Comparison of ENCODE assay signal across 1 cellular context in the genomic region with DNA sequence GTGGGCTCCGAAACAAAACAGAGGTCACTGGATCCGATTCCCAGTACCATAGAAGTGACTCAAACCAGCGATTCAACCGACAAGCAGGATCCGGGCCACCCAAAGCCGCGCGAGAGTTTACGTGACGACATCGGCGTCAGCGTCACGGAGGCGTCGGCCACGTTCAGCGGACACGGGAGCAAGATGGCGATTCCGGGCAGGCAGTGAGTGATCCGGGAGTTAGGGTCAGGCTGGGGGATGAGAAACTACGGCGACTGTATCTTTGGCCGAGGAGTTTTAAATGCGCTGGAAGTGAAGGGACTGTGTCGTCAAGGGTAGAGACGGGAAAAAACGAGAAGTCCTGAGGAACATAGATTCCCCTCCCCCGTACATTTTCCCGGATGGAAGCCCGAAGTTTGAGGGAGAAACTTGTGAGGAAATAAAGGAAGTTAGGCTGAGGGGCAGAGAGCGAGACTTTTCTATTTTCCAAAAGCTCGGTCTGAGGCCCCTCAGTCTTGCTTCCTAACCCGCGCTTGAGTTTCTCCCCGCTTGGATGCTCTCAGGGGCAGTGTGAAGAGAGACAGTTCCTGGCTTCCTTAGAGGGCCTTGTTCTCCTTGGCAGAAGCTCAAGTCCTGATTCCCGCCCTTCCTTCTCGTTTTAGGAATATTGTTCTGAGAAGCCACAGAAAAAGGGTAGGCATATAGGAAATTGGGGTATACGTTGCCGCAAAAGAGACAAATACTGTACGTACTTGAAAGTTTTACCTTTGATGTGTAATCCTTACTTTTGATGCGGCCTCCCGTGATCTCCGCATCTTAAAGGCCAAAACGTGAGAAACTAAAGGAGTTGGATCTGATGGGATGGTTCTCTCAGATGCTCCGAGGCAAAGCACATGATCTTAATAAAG.
TF ChIP-seq lines count a peak whose summit lies in the region.

A gene with protein sequence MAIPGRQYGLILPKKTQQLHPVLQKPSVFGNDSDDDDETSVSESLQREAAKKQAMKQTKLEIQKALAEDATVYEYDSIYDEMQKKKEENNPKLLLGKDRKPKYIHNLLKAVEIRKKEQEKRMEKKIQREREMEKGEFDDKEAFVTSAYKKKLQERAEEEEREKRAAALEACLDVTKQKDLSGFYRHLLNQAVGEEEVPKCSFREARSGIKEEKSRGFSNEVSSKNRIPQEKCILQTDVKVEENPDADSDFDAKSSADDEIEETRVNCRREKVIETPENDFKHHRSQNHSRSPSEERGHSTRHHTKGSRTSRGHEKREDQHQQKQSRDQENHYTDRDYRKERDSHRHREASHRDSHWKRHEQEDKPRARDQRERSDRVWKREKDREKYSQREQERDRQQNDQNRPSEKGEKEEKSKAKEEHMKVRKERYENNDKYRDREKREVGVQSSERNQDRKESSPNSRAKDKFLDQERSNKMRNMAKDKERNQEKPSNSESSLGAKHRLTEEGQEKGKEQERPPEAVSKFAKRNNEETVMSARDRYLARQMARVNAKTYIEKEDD (plus strand): TSS at position 156 of the 887 bp plus-strand sequence. CDS start 28 bp downstream, at position 184.

TF ChIP-seq in WTC11, 78 proteins besides CTCF, POLR2A, EP300 and RAD21 (continued from another document):
- TF ChIP-seq, protein P1, sequence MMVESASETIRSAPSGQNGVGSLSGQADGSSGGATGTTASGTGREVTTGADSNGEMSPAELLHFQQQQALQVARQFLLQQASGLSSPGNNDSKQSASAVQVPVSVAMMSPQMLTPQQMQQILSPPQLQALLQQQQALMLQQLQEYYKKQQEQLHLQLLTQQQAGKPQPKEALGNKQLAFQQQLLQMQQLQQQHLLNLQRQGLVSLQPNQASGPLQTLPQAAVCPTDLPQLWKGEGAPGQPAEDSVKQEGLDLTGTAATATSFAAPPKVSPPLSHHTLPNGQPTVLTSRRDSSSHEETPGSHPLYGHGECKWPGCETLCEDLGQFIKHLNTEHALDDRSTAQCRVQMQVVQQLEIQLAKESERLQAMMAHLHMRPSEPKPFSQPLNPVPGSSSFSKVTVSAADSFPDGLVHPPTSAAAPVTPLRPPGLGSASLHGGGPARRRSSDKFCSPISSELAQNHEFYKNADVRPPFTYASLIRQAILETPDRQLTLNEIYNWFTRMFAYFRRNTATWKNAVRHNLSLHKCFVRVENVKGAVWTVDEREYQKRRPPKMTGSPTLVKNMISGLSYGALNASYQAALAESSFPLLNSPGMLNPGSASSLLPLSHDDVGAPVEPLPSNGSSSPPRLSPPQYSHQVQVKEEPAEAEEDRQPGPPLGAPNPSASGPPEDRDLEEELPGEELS (CRISPR knock-in tag; IDR thresholded peaks at IDR 0.05), result peak; percentile 73; the same call in 1 of the 2 replicates
- TF ChIP-seq ERG (CRISPR knock-in tag; IDR thresholded peaks at IDR 0.05) (no peak), TEAD4 (CRISPR knock-in tag; IDR thresholded peaks at IDR 0.05) (no peak), NFE2L1 (CRISPR knock-in tag; IDR thresholded peaks at IDR 0.05) (no peak), GRHL2 (CRISPR knock-in tag; IDR thresholded peaks at IDR 0.05; ENCODE audit: insufficient replicate concordance, severe bottlenecking) (no peak), NR3C1 (CRISPR knock-in tag; conservative IDR thresholded peaks at IDR 0.05; ENCODE audit: low read depth) (no peak), JUN (CRISPR knock-in tag; IDR thresholded peaks at IDR 0.05) (no peak), SMAD4 (CRISPR knock-in tag; IDR thresholded peaks at IDR 0.05) (no peak), ZNF671 (CRISPR knock-in tag; IDR thresholded peaks at IDR 0.05) (no peak), ZBTB21 (CRISPR knock-in tag; IDR thresholded peaks at IDR 0.05; ENCODE audit: borderline replicate concordance) (no peak; the same call in 1 of the 2 replicates), ZNF232 (CRISPR knock-in tag; IDR thresholded peaks at IDR 0.05) (no peak), ELF4 (CRISPR knock-in tag; IDR thresholded peaks at IDR 0.05; ENCODE audit: low read depth) (no peak), FOXP1 (CRISPR knock-in tag; IDR thresholded peaks at IDR 0.05; ENCODE audit: borderline replicate concordance) (no peak), ZNF138 (CRISPR knock-in tag; conservative IDR thresholded peaks at IDR 0.05) (no peak), ZNF532 (CRISPR knock-in tag; IDR thresholded peaks at IDR 0.05; ENCODE audit: borderline replicate concordance) (no peak), E2F5 (CRISPR knock-in tag; IDR thresholded peaks at IDR 0.05) (0 out of 2 replicates have a peak, but pooled peaks have one; percentile 31)
- TF ChIP-seq, protein P2, sequence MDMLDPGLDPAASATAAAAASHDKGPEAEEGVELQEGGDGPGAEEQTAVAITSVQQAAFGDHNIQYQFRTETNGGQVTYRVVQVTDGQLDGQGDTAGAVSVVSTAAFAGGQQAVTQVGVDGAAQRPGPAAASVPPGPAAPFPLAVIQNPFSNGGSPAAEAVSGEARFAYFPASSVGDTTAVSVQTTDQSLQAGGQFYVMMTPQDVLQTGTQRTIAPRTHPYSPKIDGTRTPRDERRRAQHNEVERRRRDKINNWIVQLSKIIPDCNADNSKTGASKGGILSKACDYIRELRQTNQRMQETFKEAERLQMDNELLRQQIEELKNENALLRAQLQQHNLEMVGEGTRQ (CRISPR knock-in tag; IDR thresholded peaks at IDR 0.05), result no peak
- TF ChIP-seq, protein P3, sequence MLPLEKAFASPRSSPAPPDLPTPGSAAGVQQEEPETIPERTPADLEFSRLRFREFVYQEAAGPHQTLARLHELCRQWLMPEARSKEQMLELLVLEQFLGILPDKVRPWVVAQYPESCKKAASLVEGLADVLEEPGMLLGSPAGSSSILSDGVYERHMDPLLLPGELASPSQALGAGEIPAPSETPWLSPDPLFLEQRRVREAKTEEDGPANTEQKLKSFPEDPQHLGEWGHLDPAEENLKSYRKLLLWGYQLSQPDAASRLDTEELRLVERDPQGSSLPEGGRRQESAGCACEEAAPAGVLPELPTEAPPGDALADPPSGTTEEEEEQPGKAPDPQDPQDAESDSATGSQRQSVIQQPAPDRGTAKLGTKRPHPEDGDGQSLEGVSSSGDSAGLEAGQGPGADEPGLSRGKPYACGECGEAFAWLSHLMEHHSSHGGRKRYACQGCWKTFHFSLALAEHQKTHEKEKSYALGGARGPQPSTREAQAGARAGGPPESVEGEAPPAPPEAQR (CRISPR knock-in tag; IDR thresholded peaks at IDR 0.05), result no peak
- TF ChIP-seq, protein P4, sequence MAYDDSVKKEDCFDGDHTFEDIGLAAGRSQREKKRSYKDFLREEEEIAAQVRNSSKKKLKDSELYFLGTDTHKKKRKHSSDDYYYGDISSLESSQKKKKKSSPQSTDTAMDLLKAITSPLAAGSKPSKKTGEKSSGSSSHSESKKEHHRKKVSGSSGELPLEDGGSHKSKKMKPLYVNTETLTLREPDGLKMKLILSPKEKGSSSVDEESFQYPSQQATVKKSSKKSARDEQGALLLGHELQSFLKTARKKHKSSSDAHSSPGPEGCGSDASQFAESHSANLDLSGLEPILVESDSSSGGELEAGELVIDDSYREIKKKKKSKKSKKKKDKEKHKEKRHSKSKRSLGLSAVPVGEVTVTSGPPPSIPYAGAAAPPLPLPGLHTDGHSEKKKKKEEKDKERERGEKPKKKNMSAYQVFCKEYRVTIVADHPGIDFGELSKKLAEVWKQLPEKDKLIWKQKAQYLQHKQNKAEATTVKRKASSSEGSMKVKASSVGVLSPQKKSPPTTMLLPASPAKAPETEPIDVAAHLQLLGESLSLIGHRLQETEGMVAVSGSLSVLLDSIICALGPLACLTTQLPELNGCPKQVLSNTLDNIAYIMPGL (CRISPR knock-in tag; IDR thresholded peaks at IDR 0.05), result peak; percentile 70
